ENCODE assay signal across 8 cellular contexts in genomic region chr18:55781481-55781957, GRCh38.
DNase-seq lines count a peak whose midpoint lies in the region; ATAC-seq, FAIRE-seq and TF ChIP-seq lines count a peak whose summit lies in the region.

No MANE protein-coding gene starts in this region.

- H3K9me3 ChIP-seq in HUES64 (ENCODE audit: insufficient read depth, low read depth, low read length) = no peaks in the 10 kb centered on the region

- FAIRE-seq in frontal cortex (lab: Jason Lieb, UNC) = no peak

- H3K4me1 ChIP-seq in HUES64 (ENCODE audit: insufficient read depth, low read length) = peaks cover 39% of the 10 kb centered on the region

- peaks cover 15% of the 10 kb centered on the region for H3K27me3 ChIP-seq in HUES64 (ENCODE audit: insufficient read depth, low read length)

- H3K27ac ChIP-seq in HUES64 (ENCODE audit: low read depth, low read length) = peak overlapping the region; percentile 65; the same call in 1 of the 2 replicates

- no peaks in the 10 kb centered on the region for H3K36me3 ChIP-seq in HUES64 (ENCODE audit: insufficient read depth, low read length)

- no peak overlapping the region for H3K4me3 Mint-ChIP-seq in osteocyte (ENCODE audit: unreplicated experiment)
- H3K4me3 Mint-ChIP-seq in naive thymus-derived CD8-positive, alpha-beta T cell = peak overlapping the region in 3 of 10 donors; percentile 1 to 43 (median 34)

- peak overlapping the region; percentile 14 for H3K4me3 ChIP-seq in HUES64 (ENCODE audit: low read length)

- H3K27me3 Mint-ChIP-seq in osteocyte (ENCODE audit: unreplicated experiment) = no peaks in the 10 kb centered on the region
- peaks cover 19 to 52% (median 33%) of the 10 kb centered on the region in 5 donors for H3K27me3 Mint-ChIP-seq in naive thymus-derived CD8-positive, alpha-beta T cell

- no peak overlapping the region for H3K9ac ChIP-seq in HUES64 (ENCODE audit: low read depth, low read length)

- DNase-seq in AG20443 (ENCODE audit: low spot score) = peak; percentile 67
- peak; percentile 36 to 40 for DNase-seq in SHP77 (lab: John Stamatoyannopoulos, UW)
- peak; percentile 48 to 55 for DNase-seq in frontal cortex (ENCODE audit: low spot score in 2 of 2)
- DNase-seq in osteocyte (ENCODE audit: extremely low spot score, unreplicated experiment) = no peak
- no peak for DNase-seq in SW480 (ENCODE audit: low spot score)
- DNase-seq in stimulated activated CD4-positive, alpha-beta T cell treated with anti-CD3 and anti-CD28 coated beads, Interleukin-2, amount 100 ng/mL, for 48 hours = no peak
- no peak for DNase-seq in naive thymus-derived CD8-positive, alpha-beta T cell

- H3K27ac Mint-ChIP-seq in osteocyte (ENCODE audit: unreplicated experiment) = no peak overlapping the region
- H3K27ac Mint-ChIP-seq in naive thymus-derived CD8-positive, alpha-beta T cell = peak overlapping the region in 1 of 10 donors; percentile 81

- WGBS in HUES64 = 8% methylated on average over 6 of the region's 6 CpGs

- peak; percentile 80 for TF ChIP-seq CTCF in osteocyte (IDR thresholded peaks at IDR 0.05)

- POLR2A ChIA-PET in naive thymus-derived CD8-positive, alpha-beta T cell (lab: Charles Lee) = no interaction called here

- ATAC-seq in naive thymus-derived CD8-positive, alpha-beta T cell = no peak

- no peaks in the 10 kb centered on the region for H3K9me3 Mint-ChIP-seq in osteocyte (ENCODE audit: unreplicated experiment)
- H3K9me3 Mint-ChIP-seq in naive thymus-derived CD8-positive, alpha-beta T cell = peaks cover 0 to 9% (median 0%) of the 10 kb centered on the region in 9 donors

- H3K4me1 Mint-ChIP-seq in osteocyte (ENCODE audit: unreplicated experiment) = peaks cover 28% of the 10 kb centered on the region
- H3K4me1 Mint-ChIP-seq in naive thymus-derived CD8-positive, alpha-beta T cell = peaks cover 0 to 32% (median 16%) of the 10 kb centered on the region in 4 donors

- no peaks in the 10 kb centered on the region for H3K36me3 Mint-ChIP-seq in osteocyte (ENCODE audit: unreplicated experiment)
- no peaks in the 10 kb centered on the region for H3K36me3 Mint-ChIP-seq in naive thymus-derived CD8-positive, alpha-beta T cell

Comparison
In these comparisons a context has a peak if more than half of its experiments do, and no peak if none do; other contexts are left out.
1. DNase-seq: peak in AG20443 (single experiment), SHP77 (2 of 2) and frontal cortex (2 of 2); none in osteocyte (single experiment), SW480 (single experiment), stimulated activated CD4-positive, alpha-beta T cell treated with anti-CD3 and anti-CD28 coated beads, Interleukin-2, amount 100 ng/mL, for 48 hours (0 of 2) and naive thymus-derived CD8-positive, alpha-beta T cell (0 of 10).